9 cellular contexts compared by ENCODE assay signal in the genomic region with DNA sequence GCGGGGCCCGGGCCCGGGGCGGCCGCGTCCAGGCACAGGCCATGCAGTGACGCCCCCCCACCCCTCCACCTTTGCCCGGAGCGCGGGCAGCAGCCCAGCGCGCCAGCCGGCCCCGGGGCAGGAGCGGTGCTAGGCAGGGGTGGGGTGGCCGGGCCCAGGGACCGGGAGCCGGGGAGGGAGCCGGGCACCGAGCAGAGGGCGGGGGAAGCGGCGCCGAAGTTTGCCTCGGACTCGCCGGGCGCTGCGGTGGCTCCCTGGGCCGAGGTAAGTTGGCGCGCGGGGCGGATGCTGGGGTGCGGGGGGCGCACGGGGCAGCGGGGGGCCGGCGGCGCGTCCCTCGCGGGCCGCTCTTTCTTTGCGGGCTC. TPM values are rescaled to one million over a fixed set of nuclear protein-coding genes. Genes with fewer than 3 reads are reported as not detected.
DNase-seq lines count a peak whose midpoint lies in the region; ATAC-seq, FAIRE-seq and TF ChIP-seq lines count a peak whose summit lies in the region.
"Had no signal": no experiment of that assay in that cellular context is flagged by ENCODE, and none has a peak within 500 bp of the region (broad histone marks: within the 10 kb centered on the region; RNA-seq: fewer than 3 reads in every experiment).

No MANE protein-coding gene starts in this region.

- FAIRE-seq in A549 (lab: Jason Lieb, UNC): no peak
- FAIRE-seq: colon had no signal

- H3K9ac ChIP-seq in HUES48 (ENCODE audit: low read depth, low read length): peak overlapping the region; percentile 69; the same call in 1 of the 2 replicates
- H3K9ac ChIP-seq in neural progenitor cell: peak overlapping the region; percentile 95

- H3F3A ChIP-seq in neural progenitor cell (ENCODE audit: low read depth): peaks cover 16% of the 10 kb centered on the region

- no peaks in the 10 kb centered on the region for H3K9me3 Mint-ChIP-seq in neural progenitor cell

- TF ChIP-seq EP300 in A549 (IDR thresholded peaks at IDR 0.05): no peak

- WGBS in A549 (ENCODE audit: missing lambda C conversion rate): no CpG with 5 or more reads among the region's 46 CpGs

- CTCF ChIA-PET in A549 (lab: Yijun Ruan, JAX): no interaction called here

- peaks cover 29% of the 10 kb centered on the region for H3K4me1 ChIP-seq in A549
- H3K4me1 ChIP-seq in HUES48 (ENCODE audit: control insufficient read depth, insufficient read depth, low read length): peaks cover 37% of the 10 kb centered on the region
- H3K4me1 ChIP-seq in neural progenitor cell: peaks cover 34% of the 10 kb centered on the region

- no peak overlapping the region for H2AFZ ChIP-seq in neural progenitor cell (replicated peaks)

- H3K27ac Mint-ChIP-seq in neural progenitor cell: no peak overlapping the region

- POLR2A ChIA-PET in A549 (lab: Yijun Ruan, JAX): interaction anchor here (1.1 to 1.8 kb wide), 2 partner anchors 18 to 75 kb away, joined by 3 to 9 read pairs; no protein-coding TSS in a partner anchor

- peak overlapping the region; percentile 90 for H3K4me2 ChIP-seq in A549
- H3K4me2 ChIP-seq in neural progenitor cell: peak overlapping the region; percentile 84

- no peaks in the 10 kb centered on the region for H3K9me3 ChIP-seq in A549
- no peaks in the 10 kb centered on the region for H3K9me3 ChIP-seq in HUES48 (ENCODE audit: control insufficient read depth, insufficient read depth, low read length)
- no peaks in the 10 kb centered on the region for H3K9me3 ChIP-seq in neural progenitor cell (ENCODE audit: low read depth)

- DNase-seq in A549 (ENCODE audit: low read depth in 1 of 2, low spot score in 1 of 2) (no peak), GM19238 (ENCODE audit: insufficient read length, low spot score) (peak; percentile 15), epithelial cell of prostate (ENCODE audit: low read depth, low spot score) (no peak), neural progenitor cell (ENCODE audit: low spot score) (no peak), DMS114 treated with DMSO at 0.1 percent for 48 hours (lab: John Stamatoyannopoulos, UW; ENCODE audit: unreplicated experiment) (no peak), kidney glomerular epithelial cell (lab: John Stamatoyannopoulos, UW) (no peak), NCI-H2029 (lab: John Stamatoyannopoulos, UW) (no peak)

- H3K4me3 ChIP-seq in A549 (peak overlapping the region; percentile 90), HUES48 (ENCODE audit: low read depth, low read length) (peak overlapping the region; percentile 75; the same call in 1 of the 2 replicates), neural progenitor cell (peak overlapping the region; percentile 83)

- H3K27me3 Mint-ChIP-seq in neural progenitor cell (ENCODE audit: insufficient read depth, low read depth): peaks cover 2% of the 10 kb centered on the region

- no peak for TF ChIP-seq RAD21 in A549 (conservative IDR thresholded peaks at IDR 0.05 in 1 of 2, IDR thresholded peaks at IDR 0.05 in 1 of 2)

- H3K36me3 ChIP-seq in HUES48 (ENCODE audit: control insufficient read depth, insufficient read depth, low read length) (peaks cover 6% of the 10 kb centered on the region; the same call in 1 of the 2 replicates), neural progenitor cell (no peaks in the 10 kb centered on the region)

- H3K36me3 Mint-ChIP-seq in neural progenitor cell: peaks cover 3% of the 10 kb centered on the region

- H3K27ac ChIP-seq in A549 (peak overlapping the region; percentile 98), HUES48 (ENCODE audit: low read depth, low read length) (peak overlapping the region; percentile 90), epithelial cell of prostate (peak overlapping the region; percentile 87), neural progenitor cell (peak overlapping the region; percentile 99)

- TF ChIP-seq POLR2A in A549 (IDR thresholded peaks at IDR 0.05; ENCODE audit: low read length): no peak

- no peak for TF ChIP-seq CTCF in A549 (IDR thresholded peaks at IDR 0.05)
- TF ChIP-seq CTCF in neural progenitor cell (IDR thresholded peaks at IDR 0.05): no peak

- ATAC-seq in A549: peak; percentile 10 to 68

- H3K79me2 ChIP-seq in neural progenitor cell (ENCODE audit: low read depth): peaks cover 46% of the 10 kb centered on the region

- peaks cover 14% of the 10 kb centered on the region for H3K27me3 ChIP-seq in HUES48 (ENCODE audit: control insufficient read depth, insufficient read depth, low read length)
- H3K27me3 ChIP-seq in neural progenitor cell: peaks cover 9% of the 10 kb centered on the region

- peaks cover 45% of the 10 kb centered on the region for H4K20me1 ChIP-seq in neural progenitor cell (ENCODE audit: low read depth)

- peaks cover 36% of the 10 kb centered on the region for H3K4me1 Mint-ChIP-seq in neural progenitor cell

- no peak overlapping the region for H3K4me3 Mint-ChIP-seq in neural progenitor cell

TF ChIP-seq in A549, 52 proteins besides CTCF, POLR2A, EP300 and RAD21:
- TF ChIP-seq, protein P1, sequence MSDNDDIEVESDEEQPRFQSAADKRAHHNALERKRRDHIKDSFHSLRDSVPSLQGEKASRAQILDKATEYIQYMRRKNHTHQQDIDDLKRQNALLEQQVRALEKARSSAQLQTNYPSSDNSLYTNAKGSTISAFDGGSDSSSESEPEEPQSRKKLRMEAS (IDR thresholded peaks at IDR 0.05): no peak
- peak in 1 of 2 experiments; percentile 27; a peak in 2 of 5 replicates for TF ChIP-seq JUN (IDR thresholded peaks at IDR 0.05)

RNA-seq across cellular contexts. Expression of gene TEAD1, which starts 0.3 kb away (rescaled TPM):
- polyA plus RNA-seq in A549 (2011; rRNA removed) (110 and 112 TPM in 2 replicates), A549 (2017; fragmentation: RNase III; extraction: RNeasy Plus Mini Kit Qiagen cat#74134 plus additional on column Dnase treatment) (110 to 116 TPM (median 111 TPM) in 3 replicates)
- polyA plus RNA-seq in A549 (2012; cell fraction: cytosol; rRNA removed): 29.0 and 41.5 TPM in 2 replicates
- polyA plus RNA-seq in A549 (2012; cell fraction: nucleus; rRNA removed): 45.0 and 63.7 TPM in 2 replicates
- polyA minus RNA-seq in A549 (2011; rRNA and poly(A)+ RNA removed): 144 and 157 TPM in 2 replicates
- 93.8 and 98.3 TPM in 2 replicates for total RNA-seq in neural progenitor cell (ENCODE audit: low replicate concordance)
